Comparison of ENCODE assay signal across 16 cellular contexts in the genomic region with DNA sequence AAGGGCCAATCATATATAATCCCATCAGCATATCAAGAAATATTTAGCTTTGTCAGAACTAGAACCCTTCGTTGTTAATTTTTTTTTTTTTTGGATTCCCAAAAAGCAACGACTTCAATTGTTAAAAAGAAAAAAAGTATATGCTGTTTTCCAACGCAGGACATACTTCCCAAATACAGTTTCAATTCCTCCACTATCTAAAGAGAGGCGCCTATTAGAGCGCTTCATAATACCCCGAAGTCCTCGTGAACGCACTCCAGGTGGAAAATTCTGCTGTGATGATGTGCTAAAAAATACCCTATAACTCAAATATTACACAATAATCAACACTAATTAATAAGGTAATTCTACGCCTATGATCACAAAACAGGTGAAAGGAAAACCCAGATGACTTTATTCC. TPM values are rescaled to one million over a fixed set of nuclear protein-coding genes. Genes with fewer than 3 reads are reported as not detected.
DNase-seq lines count a peak whose midpoint lies in the region; ATAC-seq and TF ChIP-seq lines count a peak whose summit lies in the region.
"Had no signal": no experiment of that assay in that cellular context is flagged by ENCODE, and none has a peak within 500 bp of the region (broad histone marks: within the 10 kb centered on the region; RNA-seq: fewer than 3 reads in every experiment).

No MANE protein-coding gene starts in this region.

- no peak overlapping the region for H3K18ac ChIP-seq in mesenchymal stem cell (ENCODE audit: low read depth in 1 of 2, low read length in 2 of 2)

- H2BK5ac ChIP-seq in mesenchymal stem cell (ENCODE audit: low read depth, low read length, poor library complexity, severe bottlenecking) = no peak overlapping the region

- H3K4me3 ChIP-seq in left ventricle myocardium inferior (no peak overlapping the region), right cardiac atrium (ENCODE audit: low read length) (no peak overlapping the region), mesenchymal stem cell (ENCODE audit: insufficient read depth in 1 of 2, low read depth in 1 of 2, low read length in 2 of 2) (no peak overlapping the region), upper lobe of right lung (no peak overlapping the region)
- H3K4me3 ChIP-seq: colonic mucosa, neural progenitor cell had no signal

- H2AK5ac ChIP-seq in mesenchymal stem cell (ENCODE audit: low read length, severe bottlenecking) = no peak overlapping the region

- no peak overlapping the region for H3K4me2 ChIP-seq in mesenchymal stem cell (ENCODE audit: low read length, poor library complexity, severe bottlenecking)
- H3K4me2 ChIP-seq: neural progenitor cell had no signal

- peak overlapping the region; percentile 11 for H3K4me3 Mint-ChIP-seq in activated naive CD8-positive, alpha-beta T cell
- H3K4me3 Mint-ChIP-seq: neural progenitor cell had no signal

- H4K8ac ChIP-seq in mesenchymal stem cell (ENCODE audit: low read length) = no peak overlapping the region

- no peak overlapping the region for H2AFZ ChIP-seq in mesenchymal stem cell (ENCODE audit: low read depth, low read length)
- H2AFZ ChIP-seq: neural progenitor cell had no signal

- H3K9ac ChIP-seq in mesenchymal stem cell (ENCODE audit: low read length) = peak overlapping the region; percentile 2
- H3K9ac ChIP-seq: neural progenitor cell had no signal

- peaks cover 71% of the 10 kb centered on the region for H3K4me1 Mint-ChIP-seq in activated naive CD8-positive, alpha-beta T cell (ENCODE audit: low read depth)
- H3K4me1 Mint-ChIP-seq: neural progenitor cell had no signal

- no peak overlapping the region for H2BK15ac ChIP-seq in mesenchymal stem cell (ENCODE audit: low read depth, poor library complexity, severe bottlenecking)

- 43% methylated on average over 9 of the region's 9 CpGs for WGBS in right cardiac atrium
- WGBS in mesenchymal stem cell = 69% methylated on average over 7 of the region's 9 CpGs

- H3K4me1 ChIP-seq in left ventricle myocardium inferior (peaks cover 93% of the 10 kb centered on the region), right cardiac atrium (ENCODE audit: control insufficient read depth, insufficient read depth, low read length) (peaks cover 15% of the 10 kb centered on the region), mesenchymal stem cell (ENCODE audit: control insufficient read depth, insufficient read depth, low read depth, low read length) (no peaks in the 10 kb centered on the region), upper lobe of right lung (peaks cover 61% of the 10 kb centered on the region)
- H3K4me1 ChIP-seq: BE2C, neural progenitor cell had no signal

- intact Hi-C loops in left ventricle myocardium inferior (cut with micrococcal nuclease) (no loop called here), right cardiac atrium (cut with DNase I) (no loop called here), upper lobe of right lung (cut with DNase I) (no loop called here)

- H3K9me3 ChIP-seq in left ventricle myocardium inferior (replicated peaks) (no peaks in the 10 kb centered on the region), right cardiac atrium (ENCODE audit: control insufficient read depth, low read length) (no peaks in the 10 kb centered on the region), mesenchymal stem cell (ENCODE audit: control insufficient read depth, low read length) (no peaks in the 10 kb centered on the region), upper lobe of right lung (no peaks in the 10 kb centered on the region)
- H3K9me3 ChIP-seq: BE2C, colonic mucosa had no signal

- ATAC-seq in right cardiac atrium = no peak
- no peak for ATAC-seq in upper lobe of right lung
- ATAC-seq: activated CD4-positive, CD25-positive, alpha-beta regulatory T cell treated with anti-CD3 and anti-CD28 coated beads, Interleukin-2, amount 50 U/mL, for 24 hours had no signal

- H3K27ac Mint-ChIP-seq in activated naive CD8-positive, alpha-beta T cell = peak overlapping the region; percentile 46
- H3K27ac Mint-ChIP-seq: neural progenitor cell had no signal

- TF ChIP-seq CTCF in left ventricle myocardium inferior (IDR thresholded peaks at IDR 0.05; ENCODE audit: borderline replicate concordance) (no peak), upper lobe of right lung (IDR thresholded peaks at IDR 0.05) (no peak)

- H3K14ac ChIP-seq in mesenchymal stem cell (ENCODE audit: low read length in 2 of 2) = no peak overlapping the region

- H3K79me1 ChIP-seq in mesenchymal stem cell (replicated peaks; ENCODE audit: low read length, poor library complexity, severe bottlenecking) = peaks cover 6% of the 10 kb centered on the region

- H3K36me3 ChIP-seq in left ventricle myocardium inferior (no peaks in the 10 kb centered on the region), mesenchymal stem cell (ENCODE audit: control insufficient read depth in 1 of 2, insufficient read depth in 2 of 2, low read depth in 1 of 2, low read length in 2 of 2) (peaks cover 0 to 25% of the 10 kb centered on the region in 2 experiments), upper lobe of right lung (no peaks in the 10 kb centered on the region)
- H3K36me3 ChIP-seq: colonic mucosa, neural progenitor cell had no signal

- H3K27me3 ChIP-seq in left ventricle myocardium inferior (ENCODE audit: low read depth) (no peaks in the 10 kb centered on the region), right cardiac atrium (ENCODE audit: control insufficient read depth, insufficient read depth) (no peaks in the 10 kb centered on the region), mesenchymal stem cell (ENCODE audit: control insufficient read depth in 1 of 2, insufficient read depth in 1 of 2, low read length in 2 of 2) (no peaks in the 10 kb centered on the region), upper lobe of right lung (no peaks in the 10 kb centered on the region)
- H3K27me3 ChIP-seq: BE2C, colonic mucosa, neural progenitor cell had no signal

- no peak overlapping the region for H3K23ac ChIP-seq in mesenchymal stem cell (ENCODE audit: low read length in 2 of 2)

- no peak overlapping the region for H2BK12ac ChIP-seq in mesenchymal stem cell (ENCODE audit: low read length in 2 of 2)

- peak overlapping the region; percentile 67 for H3K27ac ChIP-seq in left ventricle myocardium inferior (replicated peaks)
- no peak overlapping the region for H3K27ac ChIP-seq in right cardiac atrium (ENCODE audit: low read length)
- H3K27ac ChIP-seq in mesenchymal stem cell (ENCODE audit: low read length, poor library complexity, severe bottlenecking) = no peak overlapping the region
- H3K27ac ChIP-seq in upper lobe of right lung = peak overlapping the region; percentile 32
- H3K27ac ChIP-seq: colonic mucosa, neural progenitor cell had no signal

- no peak overlapping the region for H3K4ac ChIP-seq in mesenchymal stem cell (ENCODE audit: low read depth in 1 of 2, low read length in 2 of 2)

- H2BK120ac ChIP-seq in mesenchymal stem cell (ENCODE audit: low read depth, low read length) = no peak overlapping the region

- H3K36me3 Mint-ChIP-seq in activated naive CD8-positive, alpha-beta T cell = peaks cover 14% of the 10 kb centered on the region

- H4K91ac ChIP-seq in mesenchymal stem cell (ENCODE audit: low read length) = no peak overlapping the region

- no peak for DNase-seq in left ventricle myocardium inferior
- DNase-seq in right cardiac atrium = no peak
- no peak for DNase-seq in mesenchymal stem cell
- DNase-seq in upper lobe of right lung = no peak
- DNase-seq in middle frontal gyrus (ENCODE audit: extremely low spot score, low spot score) = no peak
- DNase-seq in DMS 273 treated with DMSO at 0.1 percent for 48 hours (lab: John Stamatoyannopoulos, UW) = no peak
- DNase-seq in NCI-H748 treated with DMSO at 0.1 percent for 48 hours (lab: John Stamatoyannopoulos, UW) = no peak
- DNase-seq: activated gamma-delta T cell treated with Interleukin-2 at 50 U/mL for 16 hours, BE2C, colonic mucosa, GF-D8, NCI-H1436 treated with DMSO at 0.1 percent for 48 hours, NCI-H510A had no signal

- H3K9me3 Mint-ChIP-seq in activated naive CD8-positive, alpha-beta T cell (ENCODE audit: low read depth) = no peaks in the 10 kb centered on the region
- H3K9me3 Mint-ChIP-seq: neural progenitor cell had no signal

- H3K27me3 Mint-ChIP-seq in activated naive CD8-positive, alpha-beta T cell = no peaks in the 10 kb centered on the region

RNA-seq across cellular contexts. Expression of a gene that starts 20.8 kb away (rescaled TPM):
- 19.7 TPM for total RNA-seq in left ventricle myocardium inferior
- total RNA-seq in right cardiac atrium = 10 to 100 TPM; 25.4 to 30.1 (median 27.2) TPM
- polyA plus RNA-seq in right cardiac atrium = 11.7 TPM
- polyA plus RNA-seq in mesenchymal stem cell (2013, experiment 1 of 2) = 45.4 TPM
- 47.9 TPM for polyA plus RNA-seq in mesenchymal stem cell (2013, experiment 2 of 2)
- total RNA-seq in upper lobe of right lung = 51.3 TPM

Comparison
In these comparisons a context has a peak if more than half of its experiments do, and no peak if none do; other contexts are left out.
1. H3K27ac ChIP-seq: peak in left ventricle myocardium inferior (single experiment) and upper lobe of right lung (single experiment); none in right cardiac atrium (single experiment) and mesenchymal stem cell (single experiment).